Comparison of ENCODE assay signal across 29 cellular contexts in the genomic region with DNA sequence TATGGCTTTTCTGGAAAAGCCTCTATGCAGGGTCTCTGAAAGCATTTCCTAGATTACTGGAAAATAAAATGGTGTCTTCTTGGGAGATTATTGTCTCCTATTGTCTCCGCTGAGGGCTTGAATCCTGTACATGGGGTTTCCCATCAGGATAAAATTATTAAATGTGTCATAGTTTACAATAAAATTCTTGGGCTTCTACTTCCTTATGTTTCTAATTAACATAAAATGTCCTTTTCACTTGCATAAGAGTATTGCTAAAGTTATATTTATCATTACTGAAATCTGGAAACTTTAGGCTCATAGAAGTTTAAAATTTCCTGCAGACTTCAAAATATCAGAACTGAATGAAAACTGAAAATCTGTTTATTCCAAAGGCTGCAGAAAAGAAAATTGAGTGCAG.
"Had no signal": no experiment of that assay in that cellular context is flagged by ENCODE, and none has a peak within 500 bp of the region (broad histone marks: within the 10 kb centered on the region; RNA-seq: fewer than 3 reads in every experiment).

No MANE protein-coding gene starts in this region.

- H3K27ac ChIP-seq: brain microvascular endothelial cell, coronary artery, dorsolateral prefrontal cortex, foreskin keratinocyte, gastrocnemius medialis, heart left ventricle had no signal

- H3K36me3 ChIP-seq: brain microvascular endothelial cell, gastrocnemius medialis, heart left ventricle had no signal

- H3K9me3 ChIP-seq: gastrocnemius medialis, heart left ventricle had no signal

- DNase-seq: activated CD4-positive, alpha-beta memory T cell treated with anti-CD3 and anti-CD28 coated beads for 36 hours; activated CD4-positive, alpha-beta T cell treated with anti-CD3 and anti-CD28 coated beads for 36 hours; activated CD4-positive, alpha-beta T cell treated with anti-CD3 and anti-CD28 coated beads, Interleukin-2, amount 10 ng/mL, durations not matched to agents 24 days and 14 days; activated CD4-positive, CD25-positive, alpha-beta regulatory T cell; activated CD4-positive, CD25-positive, alpha-beta regulatory T cell treated with anti-CD3 and anti-CD28 coated beads, Interleukin-2, amount 50 U/mL, for 72 hours; activated CD8-positive, alpha-beta memory T cell treated with anti-CD3 and anti-CD28 coated beads, Interleukin-2, amount 50 U/mL, for 48 hours; activated gamma-delta T cell; activated naive CD4-positive, alpha-beta T cell; activated naive CD4-positive, alpha-beta T cell treated with anti-CD3 and anti-CD28 coated beads, Interleukin-2, amount 10 ng/mL, durations not matched to agents 7 days and 5 days; activated naive CD8-positive, alpha-beta T cell treated with anti-CD3 and anti-CD28 coated beads, Interleukin-2, amount 10 ng/mL, durations not matched to agents 7 days and 5 days; activated T-cell treated with anti-CD3 and anti-CD28 coated beads for 4 hours; activated T-cell treated with anti-CD3 and anti-CD28 coated beads, Interleukin-2, amount 50 U/mL, for 24 hours; activated T-cell treated with anti-CD3 and anti-CD28 coated beads, Interleukin-2, amount 50 U/mL, for 72 hours; amniotic stem cell; anterior cingulate cortex; brain microvascular endothelial cell; dorsolateral prefrontal cortex; effector memory CD4-positive, alpha-beta T cell; endodermal cell; foreskin keratinocyte; gastrocnemius medialis; glutamatergic neuron; heart left ventricle; hypothalamus; T-helper 17 cell; T1000 had no signal

- H3K4me3 ChIP-seq: coronary artery, dorsolateral prefrontal cortex, gastrocnemius medialis, heart left ventricle had no signal

- ATAC-seq: activated CD4-positive, alpha-beta T cell treated with anti-CD3 and anti-CD28 coated beads for 36 hours; activated naive CD4-positive, alpha-beta T cell treated with anti-CD3 and anti-CD28 coated beads, Interleukin-2, amount 50 U/mL, for 72 hours; activated T-cell treated with anti-CD3 and anti-CD28 coated beads, Interleukin-2, amount 50 U/mL, for 72 hours; esophagus mucosa; foreskin keratinocyte; gastrocnemius medialis; heart left ventricle; T-helper 17 cell had no signal
